ENCODE assay signal across 1 cellular context in the genomic region with DNA sequence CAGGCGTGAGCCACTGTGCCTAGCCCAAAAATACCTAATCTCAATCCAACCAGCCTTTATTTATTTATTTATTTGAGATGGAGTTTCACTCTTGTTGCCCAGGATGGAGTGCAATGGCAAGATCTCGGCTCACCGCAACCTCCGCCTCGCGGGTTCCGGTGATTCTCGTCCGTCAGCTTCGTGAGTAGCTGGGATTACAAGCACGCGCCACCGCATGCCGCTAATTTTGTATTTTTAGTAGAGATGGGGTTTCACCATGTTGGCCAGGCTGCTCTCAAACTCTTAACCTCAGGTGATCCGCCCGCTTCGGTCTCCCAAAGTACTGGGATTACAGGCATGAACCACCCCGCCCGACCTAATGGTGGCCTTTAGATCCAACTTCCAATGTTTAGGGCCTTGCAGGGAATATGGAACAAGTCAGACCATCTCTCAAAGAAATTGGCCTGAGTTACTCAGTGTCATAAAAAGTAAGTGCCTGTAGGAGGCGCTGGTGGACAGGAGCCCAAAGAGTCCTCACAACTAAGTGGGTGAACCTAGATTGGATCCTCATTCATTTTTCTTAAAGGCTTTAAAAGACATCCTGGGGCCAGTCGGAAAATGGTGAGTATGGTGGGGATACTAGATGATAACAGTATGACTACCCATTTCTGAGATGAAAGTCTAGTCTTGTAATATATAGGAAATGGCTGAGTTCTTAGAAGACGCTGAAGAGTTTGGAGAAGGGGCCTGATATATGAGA.
TF ChIP-seq lines count a peak whose summit lies in the region.

No MANE protein-coding gene starts in this region.

TF ChIP-seq in HepG2, 621 proteins besides CTCF, POLR2A, EP300 and RAD21:
- TF ChIP-seq, protein P1, sequence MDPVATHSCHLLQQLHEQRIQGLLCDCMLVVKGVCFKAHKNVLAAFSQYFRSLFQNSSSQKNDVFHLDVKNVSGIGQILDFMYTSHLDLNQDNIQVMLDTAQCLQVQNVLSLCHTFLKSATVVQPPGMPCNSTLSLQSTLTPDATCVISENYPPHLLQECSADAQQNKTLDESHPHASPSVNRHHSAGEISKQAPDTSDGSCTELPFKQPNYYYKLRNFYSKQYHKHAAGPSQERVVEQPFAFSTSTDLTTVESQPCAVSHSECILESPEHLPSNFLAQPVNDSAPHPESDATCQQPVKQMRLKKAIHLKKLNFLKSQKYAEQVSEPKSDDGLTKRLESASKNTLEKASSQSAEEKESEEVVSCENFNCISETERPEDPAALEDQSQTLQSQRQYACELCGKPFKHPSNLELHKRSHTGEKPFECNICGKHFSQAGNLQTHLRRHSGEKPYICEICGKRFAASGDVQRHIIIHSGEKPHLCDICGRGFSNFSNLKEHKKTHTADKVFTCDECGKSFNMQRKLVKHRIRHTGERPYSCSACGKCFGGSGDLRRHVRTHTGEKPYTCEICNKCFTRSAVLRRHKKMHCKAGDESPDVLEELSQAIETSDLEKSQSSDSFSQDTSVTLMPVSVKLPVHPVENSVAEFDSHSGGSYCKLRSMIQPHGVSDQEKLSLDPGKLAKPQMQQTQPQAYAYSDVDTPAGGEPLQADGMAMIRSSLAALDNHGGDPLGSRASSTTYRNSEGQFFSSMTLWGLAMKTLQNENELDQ (CRISPR knock-in tag; IDR thresholded peaks at IDR 0.05; ENCODE audit: borderline replicate concordance): no peak
- TF ChIP-seq, protein P2, sequence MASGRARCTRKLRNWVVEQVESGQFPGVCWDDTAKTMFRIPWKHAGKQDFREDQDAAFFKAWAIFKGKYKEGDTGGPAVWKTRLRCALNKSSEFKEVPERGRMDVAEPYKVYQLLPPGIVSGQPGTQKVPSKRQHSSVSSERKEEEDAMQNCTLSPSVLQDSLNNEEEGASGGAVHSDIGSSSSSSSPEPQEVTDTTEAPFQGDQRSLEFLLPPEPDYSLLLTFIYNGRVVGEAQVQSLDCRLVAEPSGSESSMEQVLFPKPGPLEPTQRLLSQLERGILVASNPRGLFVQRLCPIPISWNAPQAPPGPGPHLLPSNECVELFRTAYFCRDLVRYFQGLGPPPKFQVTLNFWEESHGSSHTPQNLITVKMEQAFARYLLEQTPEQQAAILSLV (CRISPR knock-in tag; IDR thresholded peaks at IDR 0.05; ENCODE audit: borderline replicate concordance): no peak
- TF ChIP-seq ZNF160 (CRISPR knock-in tag; IDR thresholded peaks at IDR 0.05): no peak
- TF ChIP-seq ZBTB43 (CRISPR knock-in tag; conservative IDR thresholded peaks at IDR 0.05): no peak
- no peak for TF ChIP-seq NR2C2 (CRISPR knock-in tag; IDR thresholded peaks at IDR 0.05; ENCODE audit: borderline replicate concordance)
- no peak for TF ChIP-seq ZNF318 (CRISPR knock-in tag; IDR thresholded peaks at IDR 0.05)
- TF ChIP-seq SMC3 (IDR thresholded peaks at IDR 0.05; ENCODE audit: low read length): peak; percentile 37; the same call in 1 of the 2 replicates
- TF ChIP-seq, protein P3, sequence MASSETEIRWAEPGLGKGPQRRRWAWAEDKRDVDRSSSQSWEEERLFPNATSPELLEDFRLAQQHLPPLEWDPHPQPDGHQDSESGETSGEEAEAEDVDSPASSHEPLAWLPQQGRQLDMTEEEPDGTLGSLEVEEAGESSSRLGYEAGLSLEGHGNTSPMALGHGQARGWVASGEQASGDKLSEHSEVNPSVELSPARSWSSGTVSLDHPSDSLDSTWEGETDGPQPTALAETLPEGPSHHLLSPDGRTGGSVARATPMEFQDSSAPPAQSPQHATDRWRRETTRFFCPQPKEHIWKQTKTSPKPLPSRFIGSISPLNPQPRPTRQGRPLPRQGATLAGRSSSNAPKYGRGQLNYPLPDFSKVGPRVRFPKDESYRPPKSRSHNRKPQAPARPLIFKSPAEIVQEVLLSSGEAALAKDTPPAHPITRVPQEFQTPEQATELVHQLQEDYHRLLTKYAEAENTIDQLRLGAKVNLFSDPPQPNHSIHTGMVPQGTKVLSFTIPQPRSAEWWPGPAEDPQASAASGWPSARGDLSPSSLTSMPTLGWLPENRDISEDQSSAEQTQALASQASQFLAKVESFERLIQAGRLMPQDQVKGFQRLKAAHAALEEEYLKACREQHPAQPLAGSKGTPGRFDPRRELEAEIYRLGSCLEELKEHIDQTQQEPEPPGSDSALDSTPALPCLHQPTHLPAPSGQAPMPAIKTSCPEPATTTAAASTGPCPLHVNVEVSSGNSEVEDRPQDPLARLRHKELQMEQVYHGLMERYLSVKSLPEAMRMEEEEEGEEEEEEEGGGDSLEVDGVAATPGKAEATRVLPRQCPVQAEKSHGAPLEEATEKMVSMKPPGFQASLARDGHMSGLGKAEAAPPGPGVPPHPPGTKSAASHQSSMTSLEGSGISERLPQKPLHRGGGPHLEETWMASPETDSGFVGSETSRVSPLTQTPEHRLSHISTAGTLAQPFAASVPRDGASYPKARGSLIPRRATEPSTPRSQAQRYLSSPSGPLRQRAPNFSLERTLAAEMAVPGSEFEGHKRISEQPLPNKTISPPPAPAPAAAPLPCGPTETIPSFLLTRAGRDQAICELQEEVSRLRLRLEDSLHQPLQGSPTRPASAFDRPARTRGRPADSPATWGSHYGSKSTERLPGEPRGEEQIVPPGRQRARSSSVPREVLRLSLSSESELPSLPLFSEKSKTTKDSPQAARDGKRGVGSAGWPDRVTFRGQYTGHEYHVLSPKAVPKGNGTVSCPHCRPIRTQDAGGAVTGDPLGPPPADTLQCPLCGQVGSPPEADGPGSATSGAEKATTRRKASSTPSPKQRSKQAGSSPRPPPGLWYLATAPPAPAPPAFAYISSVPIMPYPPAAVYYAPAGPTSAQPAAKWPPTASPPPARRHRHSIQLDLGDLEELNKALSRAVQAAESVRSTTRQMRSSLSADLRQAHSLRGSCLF (CRISPR knock-in tag; IDR thresholded peaks at IDR 0.05; ENCODE audit: borderline replicate concordance): no peak
- TF ChIP-seq STAG1 (CRISPR knock-in tag; IDR thresholded peaks at IDR 0.05): peak; percentile 51
- no peak for TF ChIP-seq MXI1 (IDR thresholded peaks at IDR 0.05; ENCODE audit: borderline replicate concordance, low read depth, low read length)
- no peak for TF ChIP-seq NCOA2 (CRISPR knock-in tag; IDR thresholded peaks at IDR 0.05)
- no peak for TF ChIP-seq ZNF20 (CRISPR knock-in tag; IDR thresholded peaks at IDR 0.05)
- no peak for TF ChIP-seq ZNF33A (CRISPR knock-in tag; IDR thresholded peaks at IDR 0.05; ENCODE audit: borderline replicate concordance)
- 0 out of 2 replicates have a peak, but pooled peaks have one; percentile 17 for TF ChIP-seq SAP130 (CRISPR knock-in tag; IDR thresholded peaks at IDR 0.05; ENCODE audit: low read depth)
- no peak for TF ChIP-seq SNAI1 (CRISPR knock-in tag; IDR thresholded peaks at IDR 0.05; ENCODE audit: borderline replicate concordance)
